ENCODE assay signal across 1 cellular context in the genomic region with DNA sequence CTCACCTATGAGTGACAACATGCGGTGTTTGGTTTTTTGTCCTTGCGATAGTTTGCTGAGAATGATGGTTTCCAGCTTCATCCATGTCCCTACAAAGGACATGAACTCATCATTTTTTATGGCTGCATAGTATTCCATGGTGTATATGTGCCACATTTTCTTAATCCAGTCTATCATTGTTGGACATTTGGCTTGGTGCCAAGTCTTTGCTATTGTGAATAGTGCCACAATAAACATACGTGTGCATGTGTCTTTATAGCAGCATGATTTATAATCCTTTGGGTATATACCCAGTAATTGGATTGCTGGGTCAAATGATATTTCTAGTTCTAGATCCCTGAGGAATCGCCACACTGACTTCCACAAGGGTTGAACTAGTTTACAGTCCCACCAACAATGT. TPM values are rescaled to one million over a fixed set of nuclear protein-coding genes. Genes with fewer than 3 reads are reported as not detected.
"Had no signal": no experiment of that assay in that cellular context is flagged by ENCODE, and none has a peak within 500 bp of the region (broad histone marks: within the 10 kb centered on the region; RNA-seq: fewer than 3 reads in every experiment).

No MANE protein-coding gene starts in this region.

RNA-seq across cellular contexts. Expression of a gene that starts 9.4 kb away (rescaled TPM):
- total RNA-seq: HT-29 had no signal
